ENCODE assay signal across 1 cellular context in the genomic region with DNA sequence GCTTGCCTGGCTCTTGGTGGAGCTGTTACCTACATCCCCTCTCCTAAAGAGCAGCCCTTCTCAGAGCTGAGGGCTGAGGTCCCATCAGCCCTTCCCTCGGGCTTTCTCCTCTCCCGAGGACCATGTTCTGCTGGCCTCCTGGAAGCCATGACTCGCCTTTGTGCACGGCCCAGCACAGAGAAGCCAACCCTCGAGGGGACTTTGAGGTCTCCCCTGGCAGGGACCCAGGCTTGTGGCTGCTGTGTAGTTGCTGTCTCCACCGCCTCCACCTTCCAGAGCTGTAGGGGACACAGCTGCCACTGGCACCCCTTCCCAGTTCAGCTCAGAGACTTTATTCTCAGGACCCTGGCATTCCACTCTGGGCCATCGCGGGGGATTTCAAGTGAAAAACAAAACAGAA.
TF ChIP-seq lines count a peak whose summit lies in the region.

No MANE protein-coding gene starts in this region.

TF ChIP-seq in GM12878, 131 proteins besides CTCF, POLR2A, EP300 and RAD21:
- TF ChIP-seq SMC3 (IDR thresholded peaks at IDR 0.05; ENCODE audit: borderline replicate concordance, low read length) = 0 out of 2 replicates have a peak, but pooled peaks have one; percentile 2
- TF ChIP-seq TAF1 (IDR thresholded peaks at IDR 0.05; ENCODE audit: borderline replicate concordance, low read depth, low read length) = no peak
